11 cellular contexts compared by ENCODE assay signal in the genomic region with DNA sequence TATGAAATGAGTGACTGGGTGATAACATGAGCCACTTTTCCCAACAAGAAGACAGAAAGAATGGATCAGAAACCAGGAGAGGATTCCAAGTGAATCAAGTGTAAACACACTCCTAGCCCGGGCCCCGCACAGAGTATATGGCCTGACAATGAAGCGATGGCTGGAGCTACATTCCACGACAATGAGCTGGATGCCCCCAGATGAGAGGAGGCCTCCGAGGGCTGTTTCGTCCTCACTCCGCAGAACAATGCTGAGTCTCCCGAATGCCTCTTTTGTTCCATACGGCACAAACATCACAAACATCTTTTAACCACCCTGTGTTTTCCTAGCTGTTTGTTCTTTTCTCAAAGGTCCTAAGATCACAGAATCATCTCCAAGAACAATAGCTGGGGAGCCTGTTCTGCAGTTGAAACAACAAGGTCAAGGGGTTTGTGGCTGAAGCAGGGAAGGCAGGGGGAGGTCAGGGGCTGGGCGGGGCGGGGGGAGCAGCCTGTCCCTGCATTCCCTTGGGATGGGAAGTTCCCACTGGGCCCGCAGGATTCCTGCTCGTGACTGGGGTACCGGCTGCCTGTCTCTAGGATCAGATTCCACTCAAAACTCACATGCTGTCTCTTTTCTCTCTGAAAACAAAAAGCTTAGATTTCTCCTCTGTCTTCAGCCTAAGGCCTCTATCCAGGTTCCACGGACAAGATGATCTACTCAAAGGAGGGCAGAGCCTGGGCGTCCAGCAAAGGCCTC.
A peak's percentile ranks its signal among the peaks of the same experiment; 100 is the strongest.
DNase-seq lines count a peak whose midpoint lies in the region; ATAC-seq and TF ChIP-seq lines count a peak whose summit lies in the region.
"Had no signal": no experiment of that assay in that cellular context is flagged by ENCODE, and none has a peak within 500 bp of the region (broad histone marks: within the 10 kb centered on the region; RNA-seq: fewer than 3 reads in every experiment).

No MANE protein-coding gene starts in this region.

- no peaks in the 10 kb centered on the region for H3K27me3 ChIP-seq in AG04450 (ENCODE audit: control insufficient read depth, insufficient read depth, low read length)

- H3K36me3 Mint-ChIP-seq in endothelial cell (ENCODE audit: low read depth, unreplicated experiment): peaks cover 3% of the 10 kb centered on the region
- no peaks in the 10 kb centered on the region for H3K36me3 Mint-ChIP-seq in mesothelial cell of epicardium
- H3K36me3 Mint-ChIP-seq: CD8-positive, alpha-beta T cell; naive thymus-derived CD8-positive, alpha-beta T cell; T-cell had no signal

- no peak for ATAC-seq in HG02678 (IDR thresholded peaks at IDR 0.05; ENCODE audit: unreplicated experiment)
- ATAC-seq: CD8-positive, alpha-beta T cell; naive thymus-derived CD8-positive, alpha-beta T cell; T-cell had no signal

- DNase-seq in AG04450 (ENCODE audit: low read depth, low spot score) (peak; percentile 66), endothelial cell (ENCODE audit: low spot score) (peak; percentile 45), mesothelial cell of epicardium (ENCODE audit: low spot score in 2 of 2, unreplicated experiment in 2 of 2) (no peak), amygdala (lab: John Stamatoyannopoulos, UW) (no peak)
- no peak for DNase-seq in activated naive CD4-positive, alpha-beta T cell treated with Interleukin-2 at 50 U/mL for 16 hours
- DNase-seq in stimulated activated CD4-positive, alpha-beta T cell treated with anti-CD3 and anti-CD28 coated beads, Interleukin-12 subunit alpha, Interleukin-12 subunit beta, amount 100 ng/mL, for 4 hours: no peak
- DNase-seq: CD8-positive, alpha-beta T cell; T-cell had no signal

- H3K27ac Mint-ChIP-seq in endothelial cell (ENCODE audit: unreplicated experiment) (peak overlapping the region; percentile 86), mesothelial cell of epicardium (peak overlapping the region; percentile 73)
- H3K27ac Mint-ChIP-seq: CD8-positive, alpha-beta T cell; naive thymus-derived CD8-positive, alpha-beta T cell; T-cell had no signal

- H3K27me3 Mint-ChIP-seq in endothelial cell (ENCODE audit: unreplicated experiment) (peaks cover 16% of the 10 kb centered on the region), mesothelial cell of epicardium (ENCODE audit: low read depth) (no peaks in the 10 kb centered on the region)
- H3K27me3 Mint-ChIP-seq: naive thymus-derived CD8-positive, alpha-beta T cell; T-cell had no signal

- H3K4me1 Mint-ChIP-seq in endothelial cell (ENCODE audit: unreplicated experiment) (peaks cover 56% of the 10 kb centered on the region), mesothelial cell of epicardium (peaks cover 27% of the 10 kb centered on the region)

- no peak for TF ChIP-seq RAD21 in Ishikawa (IDR thresholded peaks at IDR 0.05; ENCODE audit: low read depth)

- H3K4me3 Mint-ChIP-seq in endothelial cell (ENCODE audit: unreplicated experiment): peak overlapping the region; percentile 63
- H3K4me3 Mint-ChIP-seq in mesothelial cell of epicardium: no peak overlapping the region
- H3K4me3 Mint-ChIP-seq: CD8-positive, alpha-beta T cell; naive thymus-derived CD8-positive, alpha-beta T cell; T-cell had no signal

- CTCF ChIA-PET in AG04450 (lab: Charles Lee): interaction anchor here (1.1 to 5.6 kb wide), 6 partner anchors 9 to 448 kb away, joined by 3 to 45 read pairs (median 6); a partner anchor contains a TSS

- H3K27ac ChIP-seq in AG04450 (ENCODE audit: low read depth, low read length): peak overlapping the region; percentile 96

- H3K4me3 ChIP-seq in AG04450 (ENCODE audit: low read depth, low read length): no peak overlapping the region; the same call in 1 of the 2 replicates

- POLR2A ChIA-PET in AG04450 (lab: Yijun Ruan, JAX): interaction anchor here (0.7 to 1.4 kb wide), 9 partner anchors 14 to 558 kb away, joined by 3 to 6 read pairs (median 3); a partner anchor contains a TSS

- H3K9me3 ChIP-seq in AG04450 (ENCODE audit: control insufficient read depth, insufficient read depth, low read length): no peaks in the 10 kb centered on the region

- TF ChIP-seq CTCF in AG04450 (IDR thresholded peaks at IDR 0.05; ENCODE audit: low read depth, low read length): no peak
- no peak for TF ChIP-seq CTCF in endothelial cell (IDR thresholded peaks at IDR 0.05; ENCODE audit: unreplicated experiment)
- TF ChIP-seq CTCF in mesothelial cell of epicardium (IDR thresholded peaks at IDR 0.05; ENCODE audit: unreplicated experiment): no peak

- H3K9me3 Mint-ChIP-seq in endothelial cell (ENCODE audit: unreplicated experiment) (no peaks in the 10 kb centered on the region), mesothelial cell of epicardium (no peaks in the 10 kb centered on the region)
- H3K9me3 Mint-ChIP-seq: CD8-positive, alpha-beta T cell; naive thymus-derived CD8-positive, alpha-beta T cell; T-cell had no signal

- peak; percentile 65; the same call in 1 of the 2 replicates for TF ChIP-seq EP300 in Ishikawa (IDR thresholded peaks at IDR 0.05; ENCODE audit: borderline replicate concordance)

TF ChIP-seq in Ishikawa, 13 proteins besides CTCF, POLR2A, EP300 and RAD21:
- TF ChIP-seq, protein P1, sequence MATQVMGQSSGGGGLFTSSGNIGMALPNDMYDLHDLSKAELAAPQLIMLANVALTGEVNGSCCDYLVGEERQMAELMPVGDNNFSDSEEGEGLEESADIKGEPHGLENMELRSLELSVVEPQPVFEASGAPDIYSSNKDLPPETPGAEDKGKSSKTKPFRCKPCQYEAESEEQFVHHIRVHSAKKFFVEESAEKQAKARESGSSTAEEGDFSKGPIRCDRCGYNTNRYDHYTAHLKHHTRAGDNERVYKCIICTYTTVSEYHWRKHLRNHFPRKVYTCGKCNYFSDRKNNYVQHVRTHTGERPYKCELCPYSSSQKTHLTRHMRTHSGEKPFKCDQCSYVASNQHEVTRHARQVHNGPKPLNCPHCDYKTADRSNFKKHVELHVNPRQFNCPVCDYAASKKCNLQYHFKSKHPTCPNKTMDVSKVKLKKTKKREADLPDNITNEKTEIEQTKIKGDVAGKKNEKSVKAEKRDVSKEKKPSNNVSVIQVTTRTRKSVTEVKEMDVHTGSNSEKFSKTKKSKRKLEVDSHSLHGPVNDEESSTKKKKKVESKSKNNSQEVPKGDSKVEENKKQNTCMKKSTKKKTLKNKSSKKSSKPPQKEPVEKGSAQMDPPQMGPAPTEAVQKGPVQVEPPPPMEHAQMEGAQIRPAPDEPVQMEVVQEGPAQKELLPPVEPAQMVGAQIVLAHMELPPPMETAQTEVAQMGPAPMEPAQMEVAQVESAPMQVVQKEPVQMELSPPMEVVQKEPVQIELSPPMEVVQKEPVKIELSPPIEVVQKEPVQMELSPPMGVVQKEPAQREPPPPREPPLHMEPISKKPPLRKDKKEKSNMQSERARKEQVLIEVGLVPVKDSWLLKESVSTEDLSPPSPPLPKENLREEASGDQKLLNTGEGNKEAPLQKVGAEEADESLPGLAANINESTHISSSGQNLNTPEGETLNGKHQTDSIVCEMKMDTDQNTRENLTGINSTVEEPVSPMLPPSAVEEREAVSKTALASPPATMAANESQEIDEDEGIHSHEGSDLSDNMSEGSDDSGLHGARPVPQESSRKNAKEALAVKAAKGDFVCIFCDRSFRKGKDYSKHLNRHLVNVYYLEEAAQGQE (IDR thresholded peaks at IDR 0.05; ENCODE audit: low read depth): no peak
- TF ChIP-seq TEAD4 (IDR thresholded peaks at IDR 0.05) (peak; percentile 47), TCF12 (IDR thresholded peaks at IDR 0.05; ENCODE audit: low read depth) (peak; percentile 38; the same call in 1 of the 2 replicates)

Comparison
In these comparisons a context has a peak if more than half of its experiments do, and no peak if none do; other contexts are left out.
1. DNase-seq: peak in AG04450 (single experiment) and endothelial cell (single experiment); none in mesothelial cell of epicardium (0 of 2), activated naive CD4-positive, alpha-beta T cell treated with Interleukin-2 at 50 U/mL for 16 hours (single experiment), stimulated activated CD4-positive, alpha-beta T cell treated with anti-CD3 and anti-CD28 coated beads, Interleukin-12 subunit alpha, Interleukin-12 subunit beta, amount 100 ng/mL, for 4 hours (single experiment) and amygdala (0 of 56).